In genomic region chr11:2529173-2529572, GRCh38 we compare ENCODE assay signal across 18 cellular contexts.
"Had no signal": no experiment of that assay in that cellular context is flagged by ENCODE, and none has a peak within 500 bp of the region (broad histone marks: within the 10 kb centered on the region; RNA-seq: fewer than 3 reads in every experiment).

No MANE protein-coding gene starts in this region.

- H3K27me3 Mint-ChIP-seq: activated CD4-positive, alpha-beta memory T cell treated with anti-CD3 and anti-CD28 coated beads for 36 hours; activated naive CD4-positive, alpha-beta T cell treated with anti-CD3 and anti-CD28 coated beads, Interleukin-2, amount 50 U/mL, for 24 hours; activated T-cell treated with anti-CD3 and anti-CD28 coated beads, Interleukin-2, amount 50 U/mL, for 24 hours; stimulated activated memory B cell treated with anti-CD40 and anti-IgM and Interleukin-4, amounts not matched to agents 10 μg/mL and 1 μg/mL and 100 μg/mL, for 72 hours had no signal

- H3K36me3 Mint-ChIP-seq: activated CD4-positive, alpha-beta memory T cell treated with anti-CD3 and anti-CD28 coated beads for 36 hours; activated naive CD4-positive, alpha-beta T cell treated with anti-CD3 and anti-CD28 coated beads, Interleukin-2, amount 50 U/mL, for 24 hours; immature natural killer cell; natural killer cell; stimulated activated memory B cell treated with anti-CD40 and anti-IgM and Interleukin-4, amounts not matched to agents 10 μg/mL and 1 μg/mL and 100 μg/mL, for 72 hours had no signal

- H3K36me3 ChIP-seq: cardiac muscle cell, heart left ventricle had no signal

- DNase-seq: activated B cell treated with CpG ODN at 0.5 μM for 24 hours; activated CD4-positive, alpha-beta memory T cell treated with anti-CD3 and anti-CD28 coated beads for 36 hours; activated CD4-positive, alpha-beta T cell treated with anti-CD3 and anti-CD28 coated beads for 4 hours; activated T-cell treated with anti-CD3 and anti-CD28 coated beads, Interleukin-2, amount 50 U/mL, for 24 hours; amniotic stem cell; immature natural killer cell; mesendoderm; stimulated activated CD4-positive, alpha-beta T cell treated with anti-CD3 and anti-CD28 coated beads, Interleukin-4, amount 100 ng/mL, for 4 hours; T-helper 9 cell; testis had no signal

- H3K9ac ChIP-seq: parathyroid adenoma had no signal

- H3K4me3 Mint-ChIP-seq: activated B cell treated with CpG ODN at 0.5 μM for 24 hours; activated CD4-positive, alpha-beta memory T cell treated with anti-CD3 and anti-CD28 coated beads for 36 hours; activated naive CD4-positive, alpha-beta T cell treated with anti-CD3 and anti-CD28 coated beads, Interleukin-2, amount 50 U/mL, for 24 hours; activated T-cell treated with anti-CD3 and anti-CD28 coated beads, Interleukin-2, amount 50 U/mL, for 24 hours; immature natural killer cell; natural killer cell; stimulated activated memory B cell treated with anti-CD40 and anti-IgM and Interleukin-4, amounts not matched to agents 10 μg/mL and 1 μg/mL and 100 μg/mL, for 72 hours had no signal

- H2AFZ ChIP-seq: parathyroid adenoma had no signal

- H3K79me2 ChIP-seq: parathyroid adenoma had no signal

- H3K9me3 ChIP-seq: heart left ventricle, testis, upper lobe of left lung had no signal

- H3K27ac Mint-ChIP-seq: activated CD4-positive, alpha-beta memory T cell treated with anti-CD3 and anti-CD28 coated beads for 36 hours; activated T-cell treated with anti-CD3 and anti-CD28 coated beads, Interleukin-2, amount 50 U/mL, for 24 hours; immature natural killer cell; natural killer cell had no signal

- ATAC-seq: heart left ventricle; natural killer cell; sciatic nerve; stimulated activated memory B cell treated with anti-CD40 and anti-IgM and Interleukin-4, amounts not matched to agents 10 μg/mL and 1 μg/mL and 100 μg/mL, for 72 hours had no signal

- H3K4me3 ChIP-seq: cardiac muscle cell, heart left ventricle, testis, upper lobe of left lung had no signal

- H3K9me3 Mint-ChIP-seq: activated B cell treated with CpG ODN at 0.5 μM for 24 hours; activated CD4-positive, alpha-beta memory T cell treated with anti-CD3 and anti-CD28 coated beads for 36 hours; activated naive CD4-positive, alpha-beta T cell treated with anti-CD3 and anti-CD28 coated beads, Interleukin-2, amount 50 U/mL, for 24 hours; activated T-cell treated with anti-CD3 and anti-CD28 coated beads, Interleukin-2, amount 50 U/mL, for 24 hours; natural killer cell; stimulated activated memory B cell treated with anti-CD40 and anti-IgM and Interleukin-4, amounts not matched to agents 10 μg/mL and 1 μg/mL and 100 μg/mL, for 72 hours had no signal

- H3K27me3 ChIP-seq: heart left ventricle, testis, upper lobe of left lung had no signal

- H3K27ac ChIP-seq: cardiac muscle cell, heart left ventricle, parathyroid adenoma, testis, upper lobe of left lung had no signal
